Comparison of ENCODE assay signal across 8 cellular contexts in genomic region chr6:90284745-90285481, GRCh38. TPM values are rescaled to one million over a fixed set of nuclear protein-coding genes. Genes with fewer than 3 reads are reported as not detected.
A peak's percentile ranks its signal among the peaks of the same experiment; 100 is the strongest.
DNase-seq lines count a peak whose midpoint lies in the region; ATAC-seq and TF ChIP-seq lines count a peak whose summit lies in the region.

No MANE protein-coding gene starts in this region.

- peaks cover 3% of the 10 kb centered on the region for H3K9me3 Mint-ChIP-seq in activated T-cell treated with anti-CD3 and anti-CD28 coated beads, Interleukin-2, amount 50 U/mL, for 4 hours

- H3K79me2 ChIP-seq in DOHH2 (ENCODE audit: control insufficient read depth, low read length) = peaks cover 100% of the 10 kb centered on the region

- H4K20me1 ChIP-seq in DOHH2 (ENCODE audit: control insufficient read depth, insufficient read depth, low read depth, low read length) = peaks cover 48% of the 10 kb centered on the region

- WGBS in heart left ventricle, 4 donors = 5 to 18% (median 10%) methylated on average over 7 of the region's 7 CpGs

- peaks cover 39% of the 10 kb centered on the region for H3K36me3 Mint-ChIP-seq in activated T-cell treated with anti-CD3 and anti-CD28 coated beads, Interleukin-2, amount 50 U/mL, for 4 hours (ENCODE audit: insufficient read depth)

- DNase-seq in activated T-cell treated with anti-CD3 and anti-CD28 coated beads, Interleukin-2, amount 50 U/mL, for 4 hours = no peak
- DNase-seq in heart left ventricle = no peak
- peak; percentile 31 for DNase-seq in smooth muscle cell of the brain vasculature (ENCODE audit: low read depth, low spot score)
- no peak for DNase-seq in NCI-H69 (lab: John Stamatoyannopoulos, UW)
- no peak for DNase-seq in NCI-H2196 (lab: John Stamatoyannopoulos, UW; ENCODE audit: unreplicated experiment)

- peaks cover 59% of the 10 kb centered on the region for H3F3A ChIP-seq in DOHH2 (ENCODE audit: control insufficient read depth, insufficient read depth)

- no peaks in the 10 kb centered on the region for H3K9me2 ChIP-seq in DOHH2 (replicated peaks; ENCODE audit: control insufficient read depth, low read length)

- H3K4me1 Mint-ChIP-seq in activated T-cell treated with anti-CD3 and anti-CD28 coated beads, Interleukin-2, amount 50 U/mL, for 4 hours (ENCODE audit: low read depth) = peaks cover 88% of the 10 kb centered on the region

- peak overlapping the region; percentile 83 for H3K4me3 Mint-ChIP-seq in activated T-cell treated with anti-CD3 and anti-CD28 coated beads, Interleukin-2, amount 50 U/mL, for 4 hours

- peak overlapping the region; percentile 94 for H3K4me2 ChIP-seq in DOHH2 (ENCODE audit: low read length)

- H3K9me3 ChIP-seq in DOHH2 (ENCODE audit: control insufficient read depth, insufficient read depth, low read length) = no peaks in the 10 kb centered on the region
- H3K9me3 ChIP-seq in heart left ventricle = peaks cover 0 to 6% (median 0%) of the 10 kb centered on the region in 12 donors

- H3K27me3 ChIP-seq in DOHH2 (ENCODE audit: control insufficient read depth, low read length) (no peaks in the 10 kb centered on the region), heart left ventricle (no peaks in the 10 kb centered on the region)

- TF ChIP-seq CTCF in DOHH2 (IDR thresholded peaks at IDR 0.05; ENCODE audit: low read depth, low read length, poor library complexity, severe bottlenecking) (no peak), heart left ventricle (IDR thresholded peaks at IDR 0.05) (no peak)

- intact Hi-C loops in heart left ventricle (cut with DNase I) = loop anchor here in 7 of 10 donors (2.0 to 10.0 kb wide), 6 partner anchors 43 to 190 kb away; no protein-coding TSS in a partner anchor

- peak overlapping the region; percentile 96 for H3K27ac ChIP-seq in DOHH2 (ENCODE audit: low read depth, low read length)
- peak overlapping the region in 10 of 12 donors; percentile 10 to 76 (median 63) for H3K27ac ChIP-seq in heart left ventricle

- H3K36me3 ChIP-seq in DOHH2 (ENCODE audit: control insufficient read depth, low read length) (peaks cover 96% of the 10 kb centered on the region), heart left ventricle (no peaks in the 10 kb centered on the region)

- H3K27me3 Mint-ChIP-seq in activated T-cell treated with anti-CD3 and anti-CD28 coated beads, Interleukin-2, amount 50 U/mL, for 4 hours (ENCODE audit: low read depth) = no peaks in the 10 kb centered on the region

- peaks cover 99% of the 10 kb centered on the region for H3K4me1 ChIP-seq in DOHH2 (ENCODE audit: control insufficient read depth, low read length)
- peaks cover 4 to 38% (median 22%) of the 10 kb centered on the region in 12 donors for H3K4me1 ChIP-seq in heart left ventricle

- H3K4me3 ChIP-seq in DOHH2 (ENCODE audit: low read length) = peak overlapping the region; percentile 79
- peak overlapping the region in 9 of 12 donors; percentile 14 to 52 (median 36) for H3K4me3 ChIP-seq in heart left ventricle

- peak; percentile 58 for ATAC-seq in GM19468 (IDR thresholded peaks at IDR 0.05; ENCODE audit: extremely low read depth, unreplicated experiment)
- ATAC-seq in HG03521 (IDR thresholded peaks at IDR 0.05; ENCODE audit: unreplicated experiment) = peak; percentile 67
- ATAC-seq in activated T-cell treated with anti-CD3 and anti-CD28 coated beads, Interleukin-2, amount 50 U/mL, for 4 hours = peak; percentile 63 to 64
- ATAC-seq in heart left ventricle = peak in 3 of 4 donors; percentile 33 to 52 (median 41)

- no peak for TF ChIP-seq POLR2A in heart left ventricle (IDR thresholded peaks at IDR 0.05)

RNA-seq across cellular contexts. Expression of gene BACH2, which starts 11.7 kb away (rescaled TPM):
- 100 to 1,000 TPM in 2 of 3 donors, 10 to 100 TPM in 1; 96.5 to 118 (median 111) TPM for total RNA-seq in activated T-cell treated with anti-CD3 and anti-CD28 coated beads, Interleukin-2, amount 50 U/mL, for 4 hours
- total RNA-seq in heart left ventricle = 1 to 10 TPM in 8 of 9 donors, under 1 TPM in 1; 0.76 to 8.4 (median 4.0) TPM
- under 1 TPM; 0.23 to 0.24 TPM for polyA plus RNA-seq in heart left ventricle

Comparison
In these comparisons a context has a peak if more than half of its experiments do, and no peak if none do; other contexts are left out.
1. RNA of gene BACH2, which starts 11.7 kb away (total RNA-seq): 96.5 to 118 TPM in activated T-cell treated with anti-CD3 and anti-CD28 coated beads, Interleukin-2, amount 50 U/mL, for 4 hours; 0.76 to 8.4 TPM in heart left ventricle; every median in the first group is over 10 times any median in the second.
2. Peak in every context shown above with its lines, with median percentiles within 50 percentile points of each other: ATAC-seq.